ENCODE assay signal across 8 cellular contexts in genomic region chr17:68225055-68225454, GRCh38. TPM values are rescaled to one million over a fixed set of nuclear protein-coding genes. Genes with fewer than 3 reads are reported as not detected.
DNase-seq lines count a peak whose midpoint lies in the region; ATAC-seq, FAIRE-seq and TF ChIP-seq lines count a peak whose summit lies in the region.
"Not testable (repeated sequence)": the region's sequence is repeated elsewhere in the genome, so short reads cannot be mapped to it uniquely, and the experiment has no call there.

No MANE protein-coding gene starts in this region.

- H3K4me3 Mint-ChIP-seq in CD8-positive, alpha-beta memory T cell, result peak overlapping the region in 3 of 7 donors; percentile 11 to 33 (median 15)
- peak overlapping the region in 3 of 4 donors; percentile 62 to 88 (median 86) for H3K4me3 Mint-ChIP-seq in IgD-negative memory B cell
- not testable (repeated sequence) for H3K4me3 Mint-ChIP-seq in activated CD8-positive, alpha-beta T cell treated with anti-CD3 and anti-CD28 coated beads for 36 hours
- H3K4me3 Mint-ChIP-seq in stimulated activated naive B cell treated with anti-CD40 and anti-IgM and Interleukin-4, amounts not matched to agents 10 μg/mL and 1 μg/mL and 100 μg/mL, for 72 hours, result peak overlapping the region; percentile 47 to 60

- not testable (repeated sequence) for H3K27ac ChIP-seq in CD8-positive, alpha-beta memory T cell (ENCODE audit: low read depth, low read length)

- TF ChIP-seq CTCF in activated CD8-positive, alpha-beta T cell treated with anti-CD3 and anti-CD28 coated beads for 36 hours (IDR thresholded peaks at IDR 0.05), result not testable (repeated sequence)

- H3K27me3 Mint-ChIP-seq in CD8-positive, alpha-beta memory T cell; IgD-negative memory B cell; activated CD8-positive, alpha-beta T cell treated with anti-CD3 and anti-CD28 coated beads for 36 hours; stimulated activated naive B cell treated with anti-CD40 and anti-IgM and Interleukin-4, amounts not matched to agents 10 μg/mL and 1 μg/mL and 100 μg/mL, for 72 hours: not testable (repeated sequence)

- H3K36me3 Mint-ChIP-seq in CD8-positive, alpha-beta memory T cell, result peaks cover 5 to 45% (median 5%) of the 10 kb centered on the region in 3 donors
- not testable (repeated sequence) for H3K36me3 Mint-ChIP-seq in IgD-negative memory B cell; activated CD8-positive, alpha-beta T cell treated with anti-CD3 and anti-CD28 coated beads for 36 hours (ENCODE audit: low read depth)
- peaks cover 41 to 63% of the 10 kb centered on the region in 2 donors for H3K36me3 Mint-ChIP-seq in stimulated activated naive B cell treated with anti-CD40 and anti-IgM and Interleukin-4, amounts not matched to agents 10 μg/mL and 1 μg/mL and 100 μg/mL, for 72 hours

- not testable (repeated sequence) for H3K9me3 Mint-ChIP-seq in CD8-positive, alpha-beta memory T cell; IgD-negative memory B cell; activated CD8-positive, alpha-beta T cell treated with anti-CD3 and anti-CD28 coated beads for 36 hours; stimulated activated naive B cell treated with anti-CD40 and anti-IgM and Interleukin-4, amounts not matched to agents 10 μg/mL and 1 μg/mL and 100 μg/mL, for 72 hours

- H3K4me1 ChIP-seq in CD8-positive, alpha-beta memory T cell (ENCODE audit: insufficient read depth, low read length), result not testable (repeated sequence)

- CTCF ChIA-PET in CD8-positive, alpha-beta memory T cell (lab: Charles Lee), result interaction anchor here (0.6 to 1.3 kb wide), 4 partner anchors 9 to 31 kb away, joined by 3 to 4 read pairs (median 3); no protein-coding TSS in a partner anchor
- CTCF ChIA-PET in activated CD8-positive, alpha-beta T cell treated with anti-CD3 and anti-CD28 coated beads for 36 hours (lab: Charles Lee), result interaction anchor here (0.8 to 1.3 kb wide), 2 partner anchors 20 to 52 kb away, joined by 3 to 5 read pairs; no protein-coding TSS in a partner anchor

- POLR2A ChIA-PET in CD8-positive, alpha-beta memory T cell (lab: Charles Lee), result interaction anchor here (0.6 to 1.3 kb wide), 6 partner anchors 9 to 96 kb away, joined by 3 to 11 read pairs (median 4); no protein-coding TSS in a partner anchor
- POLR2A ChIA-PET in activated CD8-positive, alpha-beta T cell treated with anti-CD3 and anti-CD28 coated beads for 36 hours (lab: Charles Lee), result interaction anchor here (1.3 to 1.9 kb wide), 2 partner anchors 10 to 22 kb away, joined by 3 to 6 read pairs; partner anchors contain the start of gene AMZ2

- peak overlapping the region; percentile 42 to 94 (median 80) for H3K27ac Mint-ChIP-seq in CD8-positive, alpha-beta memory T cell
- H3K27ac Mint-ChIP-seq in IgD-negative memory B cell, result peak overlapping the region; percentile 34 to 92 (median 91)
- H3K27ac Mint-ChIP-seq in activated CD8-positive, alpha-beta T cell treated with anti-CD3 and anti-CD28 coated beads for 36 hours, result peak overlapping the region; percentile 38
- H3K27ac Mint-ChIP-seq in stimulated activated naive B cell treated with anti-CD40 and anti-IgM and Interleukin-4, amounts not matched to agents 10 μg/mL and 1 μg/mL and 100 μg/mL, for 72 hours, result peak overlapping the region; percentile 95

- not testable (repeated sequence) for H3K36me3 ChIP-seq in CD8-positive, alpha-beta memory T cell (ENCODE audit: insufficient read depth, low read length)

- ATAC-seq in GM18511 (IDR thresholded peaks at IDR 0.05; ENCODE audit: unreplicated experiment) (peak; percentile 70), HG02588 (IDR thresholded peaks at IDR 0.05; ENCODE audit: unreplicated experiment) (peak; percentile 54)
- peak; percentile 15 for ATAC-seq in activated CD8-positive, alpha-beta T cell treated with anti-CD3 and anti-CD28 coated beads for 36 hours
- peak; percentile 85 to 91 for ATAC-seq in stimulated activated naive B cell treated with anti-CD40 and anti-IgM and Interleukin-4, amounts not matched to agents 10 μg/mL and 1 μg/mL and 100 μg/mL, for 72 hours (replicated peaks)

- not testable (repeated sequence) for H3K4me3 ChIP-seq in CD8-positive, alpha-beta memory T cell (ENCODE audit: low read length)

- H3K9me3 ChIP-seq in CD8-positive, alpha-beta memory T cell (ENCODE audit: low read length), result not testable (repeated sequence)

- H3K4me1 Mint-ChIP-seq in CD8-positive, alpha-beta memory T cell, result peaks cover 27 to 63% (median 47%) of the 10 kb centered on the region in 3 donors
- H3K4me1 Mint-ChIP-seq in IgD-negative memory B cell, result peaks cover 34 to 40% (median 39%) of the 10 kb centered on the region in 3 donors
- H3K4me1 Mint-ChIP-seq in activated CD8-positive, alpha-beta T cell treated with anti-CD3 and anti-CD28 coated beads for 36 hours (ENCODE audit: low read depth), result peaks cover 25% of the 10 kb centered on the region
- H3K4me1 Mint-ChIP-seq in stimulated activated naive B cell treated with anti-CD40 and anti-IgM and Interleukin-4, amounts not matched to agents 10 μg/mL and 1 μg/mL and 100 μg/mL, for 72 hours, result peaks cover 47 to 83% of the 10 kb centered on the region in 2 donors

- intact Hi-C loops in activated CD8-positive, alpha-beta T cell treated with anti-CD3 and anti-CD28 coated beads for 36 hours (cut with micrococcal nuclease), result not testable (repeated sequence)

- FAIRE-seq in GM19239 (lab: Jason Lieb, UNC), result peak; percentile 76

- not testable (repeated sequence) for H3K27me3 ChIP-seq in CD8-positive, alpha-beta memory T cell (ENCODE audit: insufficient read depth, low read length, poor library complexity, severe bottlenecking)

- peak in 1 of 5 donors; percentile 34 for DNase-seq in CD8-positive, alpha-beta memory T cell
- not testable (repeated sequence) for DNase-seq in GM19239 (ENCODE audit: insufficient read length, low spot score); activated CD8-positive, alpha-beta T cell treated with anti-CD3 and anti-CD28 coated beads for 36 hours; stimulated activated naive B cell treated with anti-CD40 and anti-IgM and Interleukin-4, amounts not matched to agents 10 μg/mL and 1 μg/mL and 100 μg/mL, for 72 hours
- peak; percentile 8 for DNase-seq in mesenteric fat pad (ENCODE audit: low spot score)

RNA-seq across cellular contexts. Expression of gene AMZ2, which starts 22.8 kb away (rescaled TPM):
- 100 to 1,000 TPM; 113 to 118 TPM for total RNA-seq in CD8-positive, alpha-beta memory T cell
- 141 TPM for polyA plus RNA-seq in CD8-positive, alpha-beta memory T cell
- polyA plus RNA-seq in IgD-negative memory B cell, result 80.0 TPM
- total RNA-seq in activated CD8-positive, alpha-beta T cell treated with anti-CD3 and anti-CD28 coated beads for 36 hours, result 100 to 1,000 TPM; 132 to 141 TPM
- 49.7 TPM for total RNA-seq in mesenteric fat pad

Comparison
In these comparisons a context has a peak if more than half of its experiments do, and no peak if none do; other contexts are left out.
1. H3K27ac Mint-ChIP-seq: peak in every context shown above with its lines; median percentile 95 in stimulated activated naive B cell treated with anti-CD40 and anti-IgM and Interleukin-4, amounts not matched to agents 10 μg/mL and 1 μg/mL and 100 μg/mL, for 72 hours; 91 in IgD-negative memory B cell; 80 in CD8-positive, alpha-beta memory T cell; 38 in activated CD8-positive, alpha-beta T cell treated with anti-CD3 and anti-CD28 coated beads for 36 hours.
2. ATAC-seq: peak in every context shown above with its lines; median percentile 88 in stimulated activated naive B cell treated with anti-CD40 and anti-IgM and Interleukin-4, amounts not matched to agents 10 μg/mL and 1 μg/mL and 100 μg/mL, for 72 hours; 70 in GM18511; 54 in HG02588; 15 in activated CD8-positive, alpha-beta T cell treated with anti-CD3 and anti-CD28 coated beads for 36 hours.